Comparison of ENCODE assay signal across 14 cellular contexts in genomic region chr16:17414421-17414820, GRCh38. TPM values are rescaled to one million over a fixed set of nuclear protein-coding genes. Genes with fewer than 3 reads are reported as not detected.
DNase-seq lines count a peak whose midpoint lies in the region; ATAC-seq, FAIRE-seq and TF ChIP-seq lines count a peak whose summit lies in the region.
"Had no signal": no experiment of that assay in that cellular context is flagged by ENCODE, and none has a peak within 500 bp of the region (broad histone marks: within the 10 kb centered on the region; RNA-seq: fewer than 3 reads in every experiment).

No MANE protein-coding gene starts in this region.

- H4K20me1 ChIP-seq in OCI-LY1 (ENCODE audit: insufficient read depth, low read length) (no peaks in the 10 kb centered on the region), GM12878 (ENCODE audit: control insufficient read depth, insufficient read depth) (no peaks in the 10 kb centered on the region)

- no TSS peak for BruUV-seq in GM12878 (replicated peaks; lab: Mats Ljungman, UMichigan)

- peaks cover 16% of the 10 kb centered on the region for H3K79me2 ChIP-seq in OCI-LY1 (ENCODE audit: insufficient read depth, low read length)
- H3K79me2 ChIP-seq in GM12878 (ENCODE audit: control insufficient read depth, insufficient read depth, low read length), result no peaks in the 10 kb centered on the region

- H3K4me1 ChIP-seq in OCI-LY1 (ENCODE audit: insufficient read depth, low read length, severe bottlenecking) (peaks cover 56% of the 10 kb centered on the region), GM12878 (ENCODE audit: control insufficient read depth, insufficient read depth, low read length) (peaks cover 67% of the 10 kb centered on the region)

- no peak for TF ChIP-seq POLR2A in GM12878 (IDR thresholded peaks at IDR 0.05; ENCODE audit: low read depth, low read length)

- H3K36me3 ChIP-seq in OCI-LY1 (ENCODE audit: insufficient read depth, low read length) (peaks cover 34% of the 10 kb centered on the region), GM12878 (ENCODE audit: control insufficient read depth in 2 of 2, insufficient read depth in 2 of 2, low read length in 1 of 2) (no peaks in the 10 kb centered on the region)

- intact Hi-C loops in GM12878 (cut with micrococcal nuclease; ENCODE audit: unreplicated experiment), result no loop called here

- no peaks in the 10 kb centered on the region for H3K36me3 Mint-ChIP-seq in activated T-cell treated with anti-CD3 and anti-CD28 coated beads, Interleukin-2, amount 50 U/mL, for 24 hours (ENCODE audit: low read depth)
- H3K36me3 Mint-ChIP-seq in stimulated activated memory B cell treated with anti-CD40 and anti-IgM and Interleukin-4, amounts not matched to agents 10 μg/mL and 1 μg/mL and 100 μg/mL, for 72 hours, result peaks cover 13% of the 10 kb centered on the region

- 4% methylated on average over 8 of the region's 8 CpGs for WGBS in GM12878 (ENCODE audit: insufficient coverage, insufficient replicate concordance, low lambda C conversion rate, missing lambda C conversion rate)

- H3K27me3 ChIP-seq in OCI-LY1 (ENCODE audit: insufficient read depth, low read length) (no peaks in the 10 kb centered on the region), GM12878 (replicated peaks in 1 of 2; ENCODE audit: control insufficient read depth in 2 of 2, insufficient read depth in 2 of 2, low read length in 1 of 2) (no peaks in the 10 kb centered on the region)

- H3K27ac ChIP-seq in OCI-LY1 (ENCODE audit: low read depth, low read length, poor library complexity, severe bottlenecking) (peak overlapping the region; percentile 95), GM12878 (ENCODE audit: control insufficient read depth, insufficient read depth) (peak overlapping the region; percentile 54)

- CTCF ChIA-PET in GM12878 (lab: Yijun Ruan, JAX), result interaction anchor here (0.6 to 1.5 kb wide), 3 partner anchors 26 to 524 kb away, joined by 3 read pairs; no protein-coding TSS in a partner anchor

- H3K27ac Mint-ChIP-seq in activated T-cell treated with anti-CD3 and anti-CD28 coated beads, Interleukin-2, amount 50 U/mL, for 24 hours, result peak overlapping the region; percentile 81
- peak overlapping the region; percentile 98 for H3K27ac Mint-ChIP-seq in stimulated activated memory B cell treated with anti-CD40 and anti-IgM and Interleukin-4, amounts not matched to agents 10 μg/mL and 1 μg/mL and 100 μg/mL, for 72 hours
- H3K27ac Mint-ChIP-seq: HFFc6 had no signal

- no peaks in the 10 kb centered on the region for H3K27me3 Mint-ChIP-seq in activated T-cell treated with anti-CD3 and anti-CD28 coated beads, Interleukin-2, amount 50 U/mL, for 24 hours
- no peaks in the 10 kb centered on the region for H3K27me3 Mint-ChIP-seq in stimulated activated memory B cell treated with anti-CD40 and anti-IgM and Interleukin-4, amounts not matched to agents 10 μg/mL and 1 μg/mL and 100 μg/mL, for 72 hours

- H2AFZ ChIP-seq in OCI-LY1 (ENCODE audit: low read length), result no peak overlapping the region
- peak overlapping the region; percentile 68 for H2AFZ ChIP-seq in GM12878 (ENCODE audit: control insufficient read depth, low read depth, low read length)

- H3K4me3 Mint-ChIP-seq in activated T-cell treated with anti-CD3 and anti-CD28 coated beads, Interleukin-2, amount 50 U/mL, for 24 hours, result peak overlapping the region; percentile 38
- peak overlapping the region; percentile 72 for H3K4me3 Mint-ChIP-seq in stimulated activated memory B cell treated with anti-CD40 and anti-IgM and Interleukin-4, amounts not matched to agents 10 μg/mL and 1 μg/mL and 100 μg/mL, for 72 hours
- H3K4me3 Mint-ChIP-seq: HFFc6 had no signal

- H3K4me2 ChIP-seq in OCI-LY1 (ENCODE audit: low read length) (peak overlapping the region; percentile 27), GM12878 (ENCODE audit: control insufficient read depth, insufficient read depth) (peak overlapping the region; percentile 87)
- H3K4me2 ChIP-seq: SK-N-SH had no signal

- RAD21 ChIA-PET in GM12878 (lab: Charles Lee; ENCODE audit: unreplicated experiment), result interaction anchor here (0.6 to 4.7 kb wide), 4 partner anchors 8 to 114 kb away, joined by 3 to 111 read pairs (median 24); no protein-coding TSS in a partner anchor

- H3K9me3 ChIP-seq in OCI-LY1 (ENCODE audit: low read length) (no peaks in the 10 kb centered on the region), GM12878 (replicated peaks; ENCODE audit: control insufficient read depth, insufficient read depth, low read length) (peaks cover 4% of the 10 kb centered on the region; the same call in 2 of the 3 replicates)
- H3K9me3 ChIP-seq: SK-N-SH had no signal

- peaks cover 5% of the 10 kb centered on the region for H3K9me3 Mint-ChIP-seq in activated T-cell treated with anti-CD3 and anti-CD28 coated beads, Interleukin-2, amount 50 U/mL, for 24 hours
- peaks cover 5% of the 10 kb centered on the region for H3K9me3 Mint-ChIP-seq in stimulated activated memory B cell treated with anti-CD40 and anti-IgM and Interleukin-4, amounts not matched to agents 10 μg/mL and 1 μg/mL and 100 μg/mL, for 72 hours
- H3K9me3 Mint-ChIP-seq: HFFc6 had no signal

- POLR2A ChIA-PET in GM12878 (lab: Charles Lee), result interaction anchor here (3.6 to 4.1 kb wide), 2 partner anchors 48 to 53 kb away, joined by 24 to 25 read pairs; no protein-coding TSS in a partner anchor

- TF ChIP-seq CTCF in OCI-LY1 (IDR thresholded peaks at IDR 0.05; ENCODE audit: low read length) (no peak), GM12878 (IDR thresholded peaks at IDR 0.05 in 2 of 3, conservative IDR thresholded peaks at IDR 0.05 in 1 of 3; ENCODE audit: control insufficient read depth in 2 of 3, extremely low read depth in 1 of 3, insufficient read depth in 1 of 3, low read depth in 3 of 3, low read length in 3 of 3) (no peak)

- no peak for TF ChIP-seq EP300 in GM12878 (IDR thresholded peaks at IDR 0.05; ENCODE audit: borderline replicate concordance in 1 of 2, control insufficient read depth in 1 of 2, low read depth in 2 of 2, low read length in 2 of 2)

- no peaks in the 10 kb centered on the region for H3K9me2 ChIP-seq in OCI-LY1 (ENCODE audit: low read depth, low read length)
- H3K9me2 ChIP-seq: SK-N-SH had no signal

- peak; percentile 60 for ATAC-seq in GM12878
- ATAC-seq in stimulated activated memory B cell treated with anti-CD40 and anti-IgM and Interleukin-4, amounts not matched to agents 10 μg/mL and 1 μg/mL and 100 μg/mL, for 72 hours, result peak; percentile 79
- ATAC-seq in HG02763 (IDR thresholded peaks at IDR 0.05; ENCODE audit: unreplicated experiment), result no peak
- no peak for ATAC-seq in esophagus mucosa
- ATAC-seq: left cardiac atrium had no signal

- H3K9ac ChIP-seq in OCI-LY1 (ENCODE audit: low read length), result peak overlapping the region; percentile 34; the same call in 1 of the 2 replicates
- peak overlapping the region; percentile 37 for H3K9ac ChIP-seq in GM12878 (ENCODE audit: control insufficient read depth, insufficient read depth, low read length)
- H3K9ac ChIP-seq: SK-N-SH had no signal

- SMC1A ChIA-PET in GM12878 (lab: Charles Lee; ENCODE audit: uncharacterized antibody, unreplicated experiment), result interaction anchor here (3.8 to 7.3 kb wide), 4 partner anchors 27 to 68 kb away, joined by 26 to 110 read pairs (median 40); no protein-coding TSS in a partner anchor

- peaks cover 54% of the 10 kb centered on the region for H3K4me1 Mint-ChIP-seq in activated T-cell treated with anti-CD3 and anti-CD28 coated beads, Interleukin-2, amount 50 U/mL, for 24 hours (ENCODE audit: low read depth)
- H3K4me1 Mint-ChIP-seq in stimulated activated memory B cell treated with anti-CD40 and anti-IgM and Interleukin-4, amounts not matched to agents 10 μg/mL and 1 μg/mL and 100 μg/mL, for 72 hours, result peaks cover 70% of the 10 kb centered on the region

- H3K4me3 ChIP-seq in OCI-LY1 (ENCODE audit: low read depth, low read length, poor library complexity, severe bottlenecking) (peak overlapping the region; percentile 0), GM12878 (0 out of 2 replicates have a peak overlapping the region, but pooled peaks have one; percentile 2)

- peak; percentile 43 for DNase-seq in activated T-cell treated with anti-CD3 and anti-CD28 coated beads, Interleukin-2, amount 50 U/mL, for 24 hours
- DNase-seq in activated T-cell treated with anti-CD3 and anti-CD28 coated beads for 4 hours (no peak), GM12878 (ENCODE audit: low read depth, low spot score) (peak; percentile 32), LoVo (ENCODE audit: low spot score) (no peak)
- DNase-seq: foreskin melanocyte, HFFc6, left cardiac atrium, NCI-H526, SK-N-SH had no signal

- no peaks in the 10 kb centered on the region; the same call in 1 of the 2 replicates for H3F3A ChIP-seq in OCI-LY1 (ENCODE audit: insufficient read depth, low read length)

- no peak for TF ChIP-seq RAD21 in GM12878 (IDR thresholded peaks at IDR 0.05; ENCODE audit: insufficient read depth, low read depth, low read length)

- in situ Hi-C loops in GM12878 (cut with MboI), result no loop called here

- FAIRE-seq in GM12878 (lab: Jason Lieb, UNC), result no peak

TF ChIP-seq in GM12878, 131 proteins besides CTCF, POLR2A, EP300 and RAD21 (continues in another document):
- TF ChIP-seq TCF3 (IDR thresholded peaks at IDR 0.05; ENCODE audit: borderline replicate concordance, insufficient read depth, low read depth, low read length) (no peak), ZNF207 (IDR thresholded peaks at IDR 0.05; ENCODE audit: borderline replicate concordance) (no peak)

RNA-seq across cellular contexts. Expression of gene XYLT1, which starts 56.3 kb away (rescaled TPM):
- total RNA-seq in GM12878 (2013; cell fraction: nucleolus; rRNA removed), result 112 and 126 TPM in 2 replicates
- total RNA-seq in GM12878 (2014; rRNA removed), result 5.6 and 7.1 TPM in 2 replicates
- 7.7 and 7.8 TPM in 2 replicates for total RNA-seq in GM12878 (2014; rRNA removed; fragmentation: Illumina TruSeq; extraction: Trizol)
- total RNA-seq in GM12878 (2021), result 13.2 and 14.8 TPM in 2 replicates
- 3.0 TPM for polyA plus RNA-seq in GM12878 (2011; ENCODE audit: low read depth)
- 5.4 and 6.8 TPM in 2 replicates for polyA plus RNA-seq in GM12878 (2011; rRNA removed)
- 7.2 and 8.6 TPM in 2 replicates for polyA plus RNA-seq in GM12878 (2011; cell fraction: cytosol; rRNA removed)
- polyA plus RNA-seq in GM12878 (2011; cell fraction: nucleus; rRNA removed), result 12.2 and 13.9 TPM in 2 replicates
- polyA plus RNA-seq in GM12878 (2012), result 2.4 and 4.1 TPM in 2 replicates
- 5.8 and 6.9 TPM in 2 replicates for polyA plus RNA-seq in GM12878 (2014; fragmentation: Illumina TruSeq; extraction: Trizol)
- 1 to 10 TPM in 1 of 2 experiments, under 1 TPM in 1; 0.88 to 1.1 TPM for polyA plus RNA-seq in GM12878 (2014; fragmentation: Nextera tagmentation; extraction: Ambion mirVana)
- polyA plus RNA-seq in GM12878 (2014; rRNA removed), result 4.9 and 5.0 TPM in 2 replicates
- 1 to 10 TPM; 2.9 to 3.2 TPM for polyA plus RNA-seq in GM12878 (2016; fragmentation: Nextera tagmentation; extraction: Ambion mirVana)
- 32.4 and 49.0 TPM in 2 replicates for polyA minus RNA-seq in GM12878 (2011; rRNA and poly(A)+ RNA removed)
- 8.1 and 8.3 TPM in 2 replicates for polyA minus RNA-seq in GM12878 (2011; cell fraction: cytosol; rRNA and poly(A)+ RNA removed)
- polyA minus RNA-seq in GM12878 (2011; cell fraction: nucleus; rRNA and poly(A)+ RNA removed), result 29.5 and 43.6 TPM in 2 replicates
- total RNA-seq in esophagus mucosa, result 11.0 TPM
- total RNA-seq: MCF 10A had no signal

Comparison
In these comparisons a context has a peak if more than half of its experiments do, and no peak if none do; other contexts are left out.
1. DNase-seq: peak in activated T-cell treated with anti-CD3 and anti-CD28 coated beads, Interleukin-2, amount 50 U/mL, for 24 hours (single experiment) and GM12878 (single experiment); none in activated T-cell treated with anti-CD3 and anti-CD28 coated beads for 4 hours (single experiment) and LoVo (single experiment).
2. ATAC-seq: peak in GM12878 (single experiment) and stimulated activated memory B cell treated with anti-CD40 and anti-IgM and Interleukin-4, amounts not matched to agents 10 μg/mL and 1 μg/mL and 100 μg/mL, for 72 hours (single experiment); none in HG02763 (single experiment) and esophagus mucosa (single experiment).